ENCODE assay signal across 21 cellular contexts in genomic region chr1:89535537-89535936, GRCh38.
"Had no signal": no experiment of that assay in that cellular context is flagged by ENCODE, and none has a peak within 500 bp of the region (broad histone marks: within the 10 kb centered on the region; RNA-seq: fewer than 3 reads in every experiment).

No MANE protein-coding gene starts in this region.

- H3K36me3 Mint-ChIP-seq: natural killer cell had no signal

- DNase-seq: cortex of kidney; dorsolateral prefrontal cortex; effector CD4-positive, alpha-beta T cell; hypothalamus; immature natural killer cell; left ventricle myocardium superior; lower lobe of right lung; natural killer cell; occipital lobe; ovary; posterior cingulate gyrus; psoas muscle; right cardiac atrium; sigmoid colon; stimulated activated CD4-positive, alpha-beta T cell treated with anti-CD3 and anti-CD28 coated beads, Interleukin-2, amount 100 ng/mL, for 24 hours; stimulated activated CD4-positive, alpha-beta T cell treated with anti-CD3 and anti-CD28 coated beads, Interleukin-4, amount 100 ng/mL, for 24 hours; stimulated activated naive CD8-positive, alpha-beta T cell treated with anti-CD3 and anti-CD28 coated beads, Interleukin-15, amount 100 ng/mL, for 72 hours; transverse colon; upper lobe of right lung; uterus had no signal

- H3K27ac Mint-ChIP-seq: immature natural killer cell; natural killer cell; stimulated activated memory B cell treated with anti-CD40 and anti-IgM and Interleukin-4, amounts not matched to agents 10 μg/mL and 1 μg/mL and 100 μg/mL, for 72 hours had no signal

- H3K9me3 Mint-ChIP-seq: immature natural killer cell, natural killer cell had no signal

- H3K27me3 Mint-ChIP-seq: stimulated activated memory B cell treated with anti-CD40 and anti-IgM and Interleukin-4, amounts not matched to agents 10 μg/mL and 1 μg/mL and 100 μg/mL, for 72 hours; stimulated activated naive CD8-positive, alpha-beta T cell treated with anti-CD3 and anti-CD28 coated beads, Interleukin-15, amount 100 ng/mL, for 72 hours had no signal

- H3K4me3 Mint-ChIP-seq: immature natural killer cell; natural killer cell; stimulated activated memory B cell treated with anti-CD40 and anti-IgM and Interleukin-4, amounts not matched to agents 10 μg/mL and 1 μg/mL and 100 μg/mL, for 72 hours had no signal

- ATAC-seq: left ventricle myocardium superior; lower lobe of right lung; natural killer cell; psoas muscle; right cardiac atrium; stimulated activated memory B cell treated with anti-CD40 and anti-IgM and Interleukin-4, amounts not matched to agents 10 μg/mL and 1 μg/mL and 100 μg/mL, for 72 hours; stimulated activated naive CD8-positive, alpha-beta T cell treated with anti-CD3 and anti-CD28 coated beads, Interleukin-15, amount 100 ng/mL, for 72 hours; upper lobe of right lung had no signal
